ENCODE assay signal across 8 cellular contexts in genomic region chr14:24368562-24369252, GRCh38. TPM values are rescaled to one million over a fixed set of nuclear protein-coding genes. Genes with fewer than 3 reads are reported as not detected.
DNase-seq lines count a peak whose midpoint lies in the region; ATAC-seq and TF ChIP-seq lines count a peak whose summit lies in the region.

No MANE protein-coding gene starts in this region.

- no peak for TF ChIP-seq CTCF in natural killer cell (IDR thresholded peaks at IDR 0.05)

- H3K36me3 ChIP-seq in CD4-positive, alpha-beta memory T cell (ENCODE audit: insufficient read depth, low read length) = no peaks in the 10 kb centered on the region
- peaks cover 27% of the 10 kb centered on the region for H3K36me3 ChIP-seq in HUES6 (ENCODE audit: control insufficient read depth, insufficient read depth, low read length)

- H3K4me1 Mint-ChIP-seq in CD4-positive, alpha-beta memory T cell = peaks cover 15 to 31% (median 22%) of the 10 kb centered on the region in 4 donors
- H3K4me1 Mint-ChIP-seq in activated CD8-positive, alpha-beta T cell treated with anti-CD3 and anti-CD28 coated beads, Interleukin-2, amount 10 ng/mL, durations not matched to agents 7 days and 5 days (ENCODE audit: low read depth) = peaks cover 31% of the 10 kb centered on the region
- H3K4me1 Mint-ChIP-seq in natural killer cell = peaks cover 19 to 34% of the 10 kb centered on the region in 2 donors

- no peak overlapping the region for H3K9ac ChIP-seq in HUES6 (ENCODE audit: low read length)

- peak; percentile 22 for ATAC-seq in activated CD8-positive, alpha-beta T cell treated with anti-CD3 and anti-CD28 coated beads, Interleukin-2, amount 10 ng/mL, durations not matched to agents 7 days and 5 days
- ATAC-seq in natural killer cell (peak; percentile 44 to 73 (median 70)), GM18909 (IDR thresholded peaks at IDR 0.05; ENCODE audit: poor library complexity, unreplicated experiment) (no peak)
- ATAC-seq in activated CD4-positive, CD25-positive, alpha-beta regulatory T cell treated with anti-CD3 and anti-CD28 coated beads, Interleukin-2, amount 50 U/mL, for 24 hours = no peak

- H3K4me3 Mint-ChIP-seq in CD4-positive, alpha-beta memory T cell = peak overlapping the region in 7 of 8 donors; percentile 43 to 64 (median 49)
- H3K4me3 Mint-ChIP-seq in activated CD8-positive, alpha-beta T cell treated with anti-CD3 and anti-CD28 coated beads, Interleukin-2, amount 10 ng/mL, durations not matched to agents 7 days and 5 days = no peak overlapping the region
- peak overlapping the region; percentile 47 for H3K4me3 Mint-ChIP-seq in natural killer cell

- H3K27me3 ChIP-seq in CD4-positive, alpha-beta memory T cell (ENCODE audit: insufficient read depth, low read length) = peaks cover 29% of the 10 kb centered on the region
- no peaks in the 10 kb centered on the region for H3K27me3 ChIP-seq in HUES6 (ENCODE audit: control insufficient read depth, insufficient read depth, low read length)

- no peaks in the 10 kb centered on the region for H3K9me3 Mint-ChIP-seq in CD4-positive, alpha-beta memory T cell
- H3K9me3 Mint-ChIP-seq in activated CD8-positive, alpha-beta T cell treated with anti-CD3 and anti-CD28 coated beads, Interleukin-2, amount 10 ng/mL, durations not matched to agents 7 days and 5 days (ENCODE audit: insufficient read depth) = no peaks in the 10 kb centered on the region
- no peaks in the 10 kb centered on the region for H3K9me3 Mint-ChIP-seq in natural killer cell

- DNase-seq in CD4-positive, alpha-beta memory T cell = peak in 4 of 5 donors; percentile 12 to 64 (median 18)
- no peak for DNase-seq in activated CD8-positive, alpha-beta T cell treated with anti-CD3 and anti-CD28 coated beads, Interleukin-2, amount 10 ng/mL, durations not matched to agents 7 days and 5 days
- DNase-seq in fibroblast of gingiva (ENCODE audit: low read depth) (peak; percentile 93), natural killer cell (peak; percentile 48), NOMO-1 treated with dmso at 0.1 percent for 144 hours (lab: John Stamatoyannopoulos, UW; ENCODE audit: unreplicated experiment) (no peak)

- POLR2A ChIA-PET in CD4-positive, alpha-beta memory T cell (lab: Charles Lee; ENCODE audit: partially characterized antibody) = no interaction called here
- POLR2A ChIA-PET in activated CD8-positive, alpha-beta T cell treated with anti-CD3 and anti-CD28 coated beads, Interleukin-2, amount 10 ng/mL, durations not matched to agents 7 days and 5 days (lab: Charles Lee) = no interaction called here

- no peaks in the 10 kb centered on the region for H3K9me3 ChIP-seq in CD4-positive, alpha-beta memory T cell (ENCODE audit: control insufficient read depth in 1 of 2, low read length in 2 of 2)
- H3K9me3 ChIP-seq in HUES6 (ENCODE audit: control insufficient read depth, insufficient read depth, low read depth, low read length) = no peaks in the 10 kb centered on the region

- no peaks in the 10 kb centered on the region for H3K36me3 Mint-ChIP-seq in CD4-positive, alpha-beta memory T cell
- no peaks in the 10 kb centered on the region for H3K36me3 Mint-ChIP-seq in activated CD8-positive, alpha-beta T cell treated with anti-CD3 and anti-CD28 coated beads, Interleukin-2, amount 10 ng/mL, durations not matched to agents 7 days and 5 days (ENCODE audit: low read depth)
- no peaks in the 10 kb centered on the region for H3K36me3 Mint-ChIP-seq in natural killer cell

- H3K4me3 ChIP-seq in CD4-positive, alpha-beta memory T cell (ENCODE audit: low read length in 2 of 2) = no peak overlapping the region
- H3K4me3 ChIP-seq in HUES6 (ENCODE audit: low read depth, low read length) = peak overlapping the region; percentile 62

- H3K27me3 Mint-ChIP-seq in CD4-positive, alpha-beta memory T cell = peaks cover 29 to 30% of the 10 kb centered on the region in 2 donors
- peaks cover 46% of the 10 kb centered on the region for H3K27me3 Mint-ChIP-seq in activated CD8-positive, alpha-beta T cell treated with anti-CD3 and anti-CD28 coated beads, Interleukin-2, amount 10 ng/mL, durations not matched to agents 7 days and 5 days (ENCODE audit: low read depth)
- H3K27me3 Mint-ChIP-seq in natural killer cell (ENCODE audit: low read depth in 2 of 2) = peaks cover 15 to 35% of the 10 kb centered on the region in 2 donors

- H3K27ac ChIP-seq in CD4-positive, alpha-beta memory T cell (ENCODE audit: low read depth, low read length) = no peak overlapping the region
- H3K27ac ChIP-seq in HUES6 (ENCODE audit: low read depth, low read length) = no peak overlapping the region

- peaks cover 35% of the 10 kb centered on the region for H3K4me1 ChIP-seq in CD4-positive, alpha-beta memory T cell (ENCODE audit: insufficient read depth, low read length)
- H3K4me1 ChIP-seq in HUES6 (ENCODE audit: control insufficient read depth, insufficient read depth, low read length) = peaks cover 9% of the 10 kb centered on the region

- CTCF ChIA-PET in CD4-positive, alpha-beta memory T cell (lab: Charles Lee; ENCODE audit: partially characterized antibody) = interaction anchor here (1.1 kb wide), 1 partner anchor 63 kb away, joined by 5 read pairs; no protein-coding TSS in a partner anchor
- CTCF ChIA-PET in activated CD8-positive, alpha-beta T cell treated with anti-CD3 and anti-CD28 coated beads, Interleukin-2, amount 10 ng/mL, durations not matched to agents 7 days and 5 days (lab: Charles Lee) = no interaction called here

- intact Hi-C loops in CD4-positive, alpha-beta memory T cell (cut with micrococcal nuclease) = loop anchor here (10.0 kb wide), 1 partner anchor 306 kb away; no protein-coding TSS in a partner anchor
- intact Hi-C loops in natural killer cell (cut with micrococcal nuclease) = loop anchor here (5.0 kb wide), 1 partner anchor 36 kb away; no protein-coding TSS in a partner anchor

- peak overlapping the region in 3 of 7 donors; percentile 30 to 68 (median 48) for H3K27ac Mint-ChIP-seq in CD4-positive, alpha-beta memory T cell
- H3K27ac Mint-ChIP-seq in activated CD8-positive, alpha-beta T cell treated with anti-CD3 and anti-CD28 coated beads, Interleukin-2, amount 10 ng/mL, durations not matched to agents 7 days and 5 days = no peak overlapping the region
- peak overlapping the region in 1 of 2 donors; percentile 70 for H3K27ac Mint-ChIP-seq in natural killer cell

RNA-seq across cellular contexts. Expression of gene NFATC4, which starts 0.7 kb away (rescaled TPM):
- not detected for total RNA-seq in CD4-positive, alpha-beta memory T cell
- not detected for polyA plus RNA-seq in CD4-positive, alpha-beta memory T cell
- total RNA-seq in activated CD8-positive, alpha-beta T cell treated with anti-CD3 and anti-CD28 coated beads, Interleukin-2, amount 10 ng/mL, durations not matched to agents 7 days and 5 days = not detected
- total RNA-seq in natural killer cell = not detected

RNA-seq across cellular contexts. Expression of gene RIPK3, which starts 28.9 kb away (rescaled TPM):
- total RNA-seq in CD4-positive, alpha-beta memory T cell = 10 to 100 TPM; 63.0 to 63.5 TPM
- polyA plus RNA-seq in CD4-positive, alpha-beta memory T cell = 10 to 100 TPM in 1 of 2 donors, 1 to 10 TPM in 1; 6.2 to 16.7 TPM
- 10 to 100 TPM; 26.9 to 28.6 TPM for total RNA-seq in activated CD8-positive, alpha-beta T cell treated with anti-CD3 and anti-CD28 coated beads, Interleukin-2, amount 10 ng/mL, durations not matched to agents 7 days and 5 days
- total RNA-seq in natural killer cell = 10 to 100 TPM; 36.1 to 58.2 (median 45.5) TPM

RNA-seq across cellular contexts. Expression of gene NYNRIN, which starts 30.1 kb away (rescaled TPM):
- under 1 TPM in 1 of 2 experiments, not detected in 1; 0.32 TPM for total RNA-seq in CD4-positive, alpha-beta memory T cell
- polyA plus RNA-seq in CD4-positive, alpha-beta memory T cell = under 1 TPM in 1 of 2 donors, not detected in 1; 0.02 TPM
- total RNA-seq in activated CD8-positive, alpha-beta T cell treated with anti-CD3 and anti-CD28 coated beads, Interleukin-2, amount 10 ng/mL, durations not matched to agents 7 days and 5 days = under 1 TPM; 0.21 to 0.52 TPM
- under 1 TPM; 0.23 to 0.53 (median 0.42) TPM for total RNA-seq in natural killer cell

RNA-seq across cellular contexts. Expression of gene ADCY4, which starts 33.8 kb away (rescaled TPM):
- 1 to 10 TPM; 7.1 to 8.1 TPM for total RNA-seq in CD4-positive, alpha-beta memory T cell
- polyA plus RNA-seq in CD4-positive, alpha-beta memory T cell = under 1 TPM; 0.48 to 0.62 TPM
- 1 to 10 TPM; 3.4 to 4.7 TPM for total RNA-seq in activated CD8-positive, alpha-beta T cell treated with anti-CD3 and anti-CD28 coated beads, Interleukin-2, amount 10 ng/mL, durations not matched to agents 7 days and 5 days
- total RNA-seq in natural killer cell = 10 to 100 TPM in 2 of 3 donors, 1 to 10 TPM in 1; 9.8 to 17.6 (median 11.3) TPM

RNA-seq across cellular contexts. Expression of gene LTB4R, which starts 57.4 kb away (rescaled TPM):
- 10 to 100 TPM; 19.5 to 20.0 TPM for total RNA-seq in CD4-positive, alpha-beta memory T cell
- polyA plus RNA-seq in CD4-positive, alpha-beta memory T cell = 10 to 100 TPM in 1 of 2 donors, 1 to 10 TPM in 1; 9.6 to 10.6 TPM
- total RNA-seq in activated CD8-positive, alpha-beta T cell treated with anti-CD3 and anti-CD28 coated beads, Interleukin-2, amount 10 ng/mL, durations not matched to agents 7 days and 5 days = 10 to 100 TPM; 26.9 to 28.0 TPM
- total RNA-seq in natural killer cell = 10 to 100 TPM; 33.5 to 55.7 (median 49.7) TPM

Comparison
In these comparisons a context has a peak if more than half of its experiments do, and no peak if none do; other contexts are left out.
1. DNase-seq: peak in CD4-positive, alpha-beta memory T cell (4 of 5), fibroblast of gingiva (single experiment) and natural killer cell (single experiment); none in activated CD8-positive, alpha-beta T cell treated with anti-CD3 and anti-CD28 coated beads, Interleukin-2, amount 10 ng/mL, durations not matched to agents 7 days and 5 days (single experiment) and NOMO-1 treated with dmso at 0.1 percent for 144 hours (single experiment).
2. ATAC-seq: peak in activated CD8-positive, alpha-beta T cell treated with anti-CD3 and anti-CD28 coated beads, Interleukin-2, amount 10 ng/mL, durations not matched to agents 7 days and 5 days (single experiment) and natural killer cell (3 of 3); none in activated CD4-positive, CD25-positive, alpha-beta regulatory T cell treated with anti-CD3 and anti-CD28 coated beads, Interleukin-2, amount 50 U/mL, for 24 hours (0 of 2) and GM18909 (single experiment).